ENCODE assay signal across 11 cellular contexts in genomic region chr1:244302889-244303609, GRCh38.
DNase-seq lines count a peak whose midpoint lies in the region; ATAC-seq, FAIRE-seq and TF ChIP-seq lines count a peak whose summit lies in the region.
"Had no signal": no experiment of that assay in that cellular context is flagged by ENCODE, and none has a peak within 500 bp of the region (broad histone marks: within the 10 kb centered on the region; RNA-seq: fewer than 3 reads in every experiment).

No MANE protein-coding gene starts in this region.

- H3K9me3 ChIP-seq in small intestine (ENCODE audit: control insufficient read depth, low read depth) = no peaks in the 10 kb centered on the region
- H3K9me3 ChIP-seq: adrenal gland had no signal

- no peak overlapping the region for H3K27ac Mint-ChIP-seq in activated naive CD8-positive, alpha-beta T cell treated with anti-CD3 and anti-CD28 coated beads, Interleukin-2, amount 50 U/mL, for 24 hours

- H3K4me1 Mint-ChIP-seq in activated naive CD8-positive, alpha-beta T cell treated with anti-CD3 and anti-CD28 coated beads, Interleukin-2, amount 50 U/mL, for 24 hours = peaks cover 6% of the 10 kb centered on the region

- H3K9me3 Mint-ChIP-seq in activated naive CD8-positive, alpha-beta T cell treated with anti-CD3 and anti-CD28 coated beads, Interleukin-2, amount 50 U/mL, for 24 hours = no peaks in the 10 kb centered on the region

- no peaks in the 10 kb centered on the region for H3K36me3 Mint-ChIP-seq in activated naive CD8-positive, alpha-beta T cell treated with anti-CD3 and anti-CD28 coated beads, Interleukin-2, amount 50 U/mL, for 24 hours (ENCODE audit: low read depth)

- H3K4me1 ChIP-seq in small intestine (ENCODE audit: control insufficient read depth in 2 of 2, insufficient read depth in 1 of 2, low read depth in 1 of 2, low read length in 1 of 2) = peaks cover 0 to 3% of the 10 kb centered on the region in 2 donors

- DNase-seq in DMS153 (lab: John Stamatoyannopoulos, UW) (peak; percentile 27), DMS153 treated with DMSO at 0.1 percent for 48 hours (lab: John Stamatoyannopoulos, UW; ENCODE audit: unreplicated experiment) (no peak), iPS-NIHi7 (ENCODE audit: extremely low spot score) (peak; percentile 35), small intestine (peak; percentile 43), NCI-H2171 treated with DMSO at 0.1 percent for 48 hours (lab: John Stamatoyannopoulos, UW) (no peak)
- DNase-seq in activated naive CD8-positive, alpha-beta T cell treated with anti-CD3 and anti-CD28 coated beads, Interleukin-2, amount 50 U/mL, for 24 hours = no peak
- DNase-seq: activated CD4-positive, alpha-beta T cell treated with anti-CD3 and anti-CD28 coated beads for 4 hours had no signal

- H3K27me3 ChIP-seq in small intestine (ENCODE audit: control insufficient read depth in 2 of 2, insufficient read depth in 2 of 2, low read length in 2 of 2) = no peaks in the 10 kb centered on the region
- H3K27me3 ChIP-seq: adrenal gland had no signal

- ATAC-seq in SK-N-SH treated with all-trans-retinoic acid at 6 μM for 48 hours (peak; percentile 68), HG02642 (IDR thresholded peaks at IDR 0.05; ENCODE audit: poor library complexity, unreplicated experiment) (no peak)
- no peak for ATAC-seq in activated naive CD8-positive, alpha-beta T cell treated with anti-CD3 and anti-CD28 coated beads, Interleukin-2, amount 50 U/mL, for 24 hours

- H3K4me3 ChIP-seq in small intestine (ENCODE audit: low read depth in 1 of 2, low read length in 2 of 2) = no peak overlapping the region
- H3K4me3 ChIP-seq: adrenal gland had no signal

- H3K27ac ChIP-seq in small intestine (ENCODE audit: low read depth in 1 of 2, low read length in 1 of 2) = peak overlapping the region in 1 of 2 donors; percentile 11
- H3K27ac ChIP-seq: 22Rv1, adrenal gland had no signal

- H3K36me3 ChIP-seq in small intestine (ENCODE audit: control insufficient read depth in 2 of 2, insufficient read depth in 2 of 2, low read length in 2 of 2) = no peaks in the 10 kb centered on the region
- H3K36me3 ChIP-seq: adrenal gland had no signal

- WGBS in small intestine, 3 donors = 26 to 53% (median 52%) methylated on average over 11 of the region's 11 CpGs

- H3K4me3 Mint-ChIP-seq in activated naive CD8-positive, alpha-beta T cell treated with anti-CD3 and anti-CD28 coated beads, Interleukin-2, amount 50 U/mL, for 24 hours = no peak overlapping the region

- no peak for FAIRE-seq in small intestine (lab: Jason Lieb, UNC)

- no peaks in the 10 kb centered on the region for H3K27me3 Mint-ChIP-seq in activated naive CD8-positive, alpha-beta T cell treated with anti-CD3 and anti-CD28 coated beads, Interleukin-2, amount 50 U/mL, for 24 hours

TF ChIP-seq in SK-N-SH treated with all-trans-retinoic acid at 6 μM for 48 hours, 23 proteins besides CTCF, POLR2A, EP300 and RAD21:
- TF ChIP-seq RARB (CRISPR knock-in tag; IDR thresholded peaks at IDR 0.05) (no peak), SNAI2 (CRISPR knock-in tag; IDR thresholded peaks at IDR 0.05) (no peak), POU6F1 (CRISPR knock-in tag; IDR thresholded peaks at IDR 0.05; ENCODE audit: borderline replicate concordance, low read depth) (no peak), ZFP30 (CRISPR knock-in tag; IDR thresholded peaks at IDR 0.05) (no peak), ZC3H10 (CRISPR knock-in tag; IDR thresholded peaks at IDR 0.05) (no peak), BACH2 (CRISPR knock-in tag; IDR thresholded peaks at IDR 0.05; ENCODE audit: borderline replicate concordance) (no peak)
TF ChIP-seq in SK-N-SH treated with all-trans-retinoic acid at 6 μM for 48 hours: peak in this region for 0.

Comparison
In these comparisons a context has a peak if more than half of its experiments do, and no peak if none do; other contexts are left out.
1. DNase-seq: peak in DMS153 (single experiment), iPS-NIHi7 (single experiment) and small intestine (single experiment); none in DMS153 treated with DMSO at 0.1 percent for 48 hours (single experiment), activated naive CD8-positive, alpha-beta T cell treated with anti-CD3 and anti-CD28 coated beads, Interleukin-2, amount 50 U/mL, for 24 hours (single experiment) and NCI-H2171 treated with DMSO at 0.1 percent for 48 hours (single experiment).